Comparison of ENCODE assay signal across 2 cellular contexts in genomic region chr9:72728031-72728770, GRCh38.
A peak's percentile ranks its signal among the peaks of the same experiment; 100 is the strongest.
TF ChIP-seq lines count a peak whose summit lies in the region.

No MANE protein-coding gene starts in this region.

TF ChIP-seq in A549, 52 proteins besides CTCF, POLR2A, EP300 and RAD21:
- TF ChIP-seq EHF (CRISPR knock-in tag; IDR thresholded peaks at IDR 0.05) (no peak), MAFK (IDR thresholded peaks at IDR 0.05; ENCODE audit: partially characterized antibody) (peak; percentile 61)

TF ChIP-seq in H1, 55 proteins besides CTCF, POLR2A, EP300 and RAD21:
- TF ChIP-seq BRCA1 (IDR thresholded peaks at IDR 0.05; ENCODE audit: low read depth, low read length) (no peak), MAFK (IDR thresholded peaks at IDR 0.05; ENCODE audit: low read depth, low read length) (peak; percentile 27; the same call in 1 of the 2 replicates), BACH1 (IDR thresholded peaks at IDR 0.05; ENCODE audit: low read length) (no peak), SP4 (IDR thresholded peaks at IDR 0.05; ENCODE audit: low read length) (no peak), TCF12 (IDR thresholded peaks at IDR 0.05; ENCODE audit: low read depth, low read length) (no peak), E2F6 (IDR thresholded peaks at IDR 0.05) (no peak)
TF ChIP-seq in H1: peak in this region for 1.
